Comparison of ENCODE assay signal across 8 cellular contexts in genomic region chr11:93541884-93542752, GRCh38. TPM values are rescaled to one million over a fixed set of nuclear protein-coding genes. Genes with fewer than 3 reads are reported as not detected.
A peak's percentile ranks its signal among the peaks of the same experiment; 100 is the strongest.
DNase-seq lines count a peak whose midpoint lies in the region; ATAC-seq and TF ChIP-seq lines count a peak whose summit lies in the region.

No MANE protein-coding gene starts in this region.

- peak overlapping the region; percentile 61 to 65 for H3K4me3 ChIP-seq in Panc1 (ENCODE audit: low read depth in 2 of 2, low read length in 2 of 2)

- H3K9me3 Mint-ChIP-seq in activated naive CD4-positive, alpha-beta T cell treated with anti-CD3 and anti-CD28 coated beads, Interleukin-2, amount 10 ng/mL, durations not matched to agents 7 days and 5 days, result no peaks in the 10 kb centered on the region
- no peaks in the 10 kb centered on the region for H3K9me3 Mint-ChIP-seq in osteocyte (ENCODE audit: unreplicated experiment)

- H3K4me1 Mint-ChIP-seq in activated naive CD4-positive, alpha-beta T cell treated with anti-CD3 and anti-CD28 coated beads, Interleukin-2, amount 10 ng/mL, durations not matched to agents 7 days and 5 days, result peaks cover 41% of the 10 kb centered on the region
- peaks cover 18% of the 10 kb centered on the region for H3K4me1 Mint-ChIP-seq in osteocyte (ENCODE audit: unreplicated experiment)

- no peaks in the 10 kb centered on the region for H3K9me3 ChIP-seq in Panc1 (ENCODE audit: control insufficient read depth, insufficient read depth, low read depth, low read length)

- CTCF ChIA-PET in Panc1 (lab: Charles Lee), result interaction anchor here (1.3 kb wide), 1 partner anchor 307 kb away, joined by 5 read pairs; no protein-coding TSS in a partner anchor
- CTCF ChIA-PET in activated naive CD4-positive, alpha-beta T cell treated with anti-CD3 and anti-CD28 coated beads, Interleukin-2, amount 10 ng/mL, durations not matched to agents 7 days and 5 days (lab: Charles Lee), result interaction anchor here (0.7 to 1.5 kb wide), 5 partner anchors 10 to 311 kb away, joined by 3 to 7 read pairs (median 3); no protein-coding TSS in a partner anchor

- peaks cover 8% of the 10 kb centered on the region for H3K27me3 Mint-ChIP-seq in activated naive CD4-positive, alpha-beta T cell treated with anti-CD3 and anti-CD28 coated beads, Interleukin-2, amount 10 ng/mL, durations not matched to agents 7 days and 5 days
- H3K27me3 Mint-ChIP-seq in osteocyte (ENCODE audit: unreplicated experiment), result peaks cover 15% of the 10 kb centered on the region

- peaks cover 25% of the 10 kb centered on the region for H3K4me1 ChIP-seq in Panc1 (ENCODE audit: control insufficient read depth, insufficient read depth, low read length)

- peak overlapping the region; percentile 82 for H3K4me3 Mint-ChIP-seq in activated naive CD4-positive, alpha-beta T cell treated with anti-CD3 and anti-CD28 coated beads, Interleukin-2, amount 10 ng/mL, durations not matched to agents 7 days and 5 days
- peak overlapping the region; percentile 84 for H3K4me3 Mint-ChIP-seq in osteocyte (ENCODE audit: unreplicated experiment)

- DNase-seq in COLO668 (lab: John Stamatoyannopoulos, UW; ENCODE audit: unreplicated experiment) (peak; percentile 59), Panc1 (ENCODE audit: low read depth, low spot score) (peak; percentile 43), Right ventricle myocardium superior (peak; percentile 55), osteocyte (ENCODE audit: extremely low spot score, unreplicated experiment) (no peak), NCI-H1105 treated with DMSO at 0.1 percent for 48 hours (lab: John Stamatoyannopoulos, UW) (no peak)
- peak; percentile 64 for DNase-seq in activated naive CD4-positive, alpha-beta T cell treated with anti-CD3 and anti-CD28 coated beads, Interleukin-2, amount 10 ng/mL, durations not matched to agents 7 days and 5 days

- no peaks in the 10 kb centered on the region for H3K36me3 Mint-ChIP-seq in activated naive CD4-positive, alpha-beta T cell treated with anti-CD3 and anti-CD28 coated beads, Interleukin-2, amount 10 ng/mL, durations not matched to agents 7 days and 5 days
- no peaks in the 10 kb centered on the region for H3K36me3 Mint-ChIP-seq in osteocyte (ENCODE audit: unreplicated experiment)

- peak overlapping the region; percentile 29; the same call in 1 of the 2 replicates for H3K27ac ChIP-seq in Panc1 (ENCODE audit: low read length)

- intact Hi-C loops in Panc1 (cut with micrococcal nuclease; ENCODE audit: unreplicated experiment), result loop anchor here (2.0 to 5.0 kb wide), 2 partner anchors 110 to 307 kb away; no protein-coding TSS in a partner anchor
- intact Hi-C loops in Right ventricle myocardium superior (cut with DNase I), result loop anchor here (2.0 to 10.0 kb wide), 2 partner anchors 113 to 307 kb away; no protein-coding TSS in a partner anchor

- H3K27me3 ChIP-seq in Panc1 (ENCODE audit: control insufficient read depth, insufficient read depth, low read length), result peaks cover 11% of the 10 kb centered on the region

- peaks cover 2% of the 10 kb centered on the region; the same call in 1 of the 2 replicates for H3K36me3 ChIP-seq in Panc1 (ENCODE audit: control insufficient read depth, insufficient read depth, low read length)

- in situ Hi-C loops in Panc1 (cut with HindIII; ENCODE audit: low pct_unique_long_range_greater_than_20kb, low sequenced_read_pairs), result no loop called here

- POLR2A ChIA-PET in Panc1 (lab: Charles Lee), result interaction anchor here (0.6 kb wide), 1 partner anchor 16 kb away, joined by 7 read pairs; no protein-coding TSS in a partner anchor

- H3K27ac Mint-ChIP-seq in activated naive CD4-positive, alpha-beta T cell treated with anti-CD3 and anti-CD28 coated beads, Interleukin-2, amount 10 ng/mL, durations not matched to agents 7 days and 5 days, result peak overlapping the region; percentile 80
- peak overlapping the region; percentile 85 for H3K27ac Mint-ChIP-seq in osteocyte (ENCODE audit: unreplicated experiment)

- TF ChIP-seq CTCF in Panc1 (IDR thresholded peaks at IDR 0.05) (no peak), osteocyte (IDR thresholded peaks at IDR 0.05) (no peak)

- ATAC-seq in GM19328 (IDR thresholded peaks at IDR 0.05; ENCODE audit: unreplicated experiment) (peak; percentile 49), HG03342 (IDR thresholded peaks at IDR 0.05; ENCODE audit: unreplicated experiment) (peak; percentile 60), Panc1 (peak; percentile 69), Right ventricle myocardium superior (ENCODE audit: poor library complexity) (peak; percentile 61)

- no TSS peak for BruUV-seq in Panc1 (replicated peaks; lab: Mats Ljungman, UMichigan)

RNA-seq across cellular contexts. Expression of gene SMCO4, which starts 1.1 kb away (rescaled TPM):
- 14.1 TPM for total RNA-seq in Panc1 (2021; ENCODE audit: unreplicated experiment)
- polyA plus RNA-seq in Panc1 (2012; ENCODE audit: insufficient read length), result 16.5 TPM
- total RNA-seq in Right ventricle myocardium superior, result 43.4 TPM
- 14.6 and 14.7 TPM in 2 replicates for total RNA-seq in osteocyte

Comparison
In these comparisons a context has a peak if more than half of its experiments do, and no peak if none do; other contexts are left out.
1. DNase-seq: peak in COLO668 (single experiment), Panc1 (single experiment), activated naive CD4-positive, alpha-beta T cell treated with anti-CD3 and anti-CD28 coated beads, Interleukin-2, amount 10 ng/mL, durations not matched to agents 7 days and 5 days (single experiment) and Right ventricle myocardium superior (single experiment); none in osteocyte (single experiment) and NCI-H1105 treated with DMSO at 0.1 percent for 48 hours (single experiment).
2. Peak in every context shown above with its lines, with median percentiles within 50 percentile points of each other: ATAC-seq.